Comparison of ENCODE assay signal across 8 cellular contexts in genomic region chr11:117179048-117179999, GRCh38. TPM values are rescaled to one million over a fixed set of nuclear protein-coding genes. Genes with fewer than 3 reads are reported as not detected.
DNase-seq lines count a peak whose midpoint lies in the region; ATAC-seq lines count a peak whose summit lies in the region.

No MANE protein-coding gene starts in this region.

- peak overlapping the region; percentile 90 to 95 (median 94) for H3K9ac ChIP-seq in skeletal muscle tissue (ENCODE audit: low read depth in 1 of 3, low read length in 3 of 3)

- H3K27me3 ChIP-seq in iPS DF 6.9 (ENCODE audit: control insufficient read depth, insufficient read depth, low read length): no peaks in the 10 kb centered on the region
- no peaks in the 10 kb centered on the region for H3K27me3 ChIP-seq in skeletal muscle tissue (ENCODE audit: control insufficient read depth in 3 of 3, insufficient read depth in 3 of 3, low read length in 3 of 3)

- H3K4me1 ChIP-seq in iPS DF 6.9 (ENCODE audit: control insufficient read depth, insufficient read depth, low read length): peaks cover 5% of the 10 kb centered on the region; the same call in 1 of the 2 replicates
- peaks cover 27 to 36% (median 29%) of the 10 kb centered on the region in 3 donors for H3K4me1 ChIP-seq in skeletal muscle tissue (ENCODE audit: control insufficient read depth in 3 of 3, insufficient read depth in 3 of 3, low read length in 3 of 3)

- no peaks in the 10 kb centered on the region for H3K36me3 ChIP-seq in iPS DF 6.9 (ENCODE audit: control insufficient read depth, insufficient read depth, low read length)
- H3K36me3 ChIP-seq in skeletal muscle tissue (ENCODE audit: control insufficient read depth in 3 of 3, insufficient read depth in 3 of 3, low read length in 3 of 3): peaks cover 18 to 23% (median 20%) of the 10 kb centered on the region in 3 donors

- peak; percentile 11 for ATAC-seq in HG03039 (IDR thresholded peaks at IDR 0.05; ENCODE audit: unreplicated experiment)

- H3K27ac ChIP-seq in angular gyrus (ENCODE audit: low read depth, low read length) (peak overlapping the region; percentile 67), iPS DF 6.9 (ENCODE audit: low read length) (no peak overlapping the region), skeletal muscle tissue (ENCODE audit: low read depth, low read length) (peak overlapping the region; percentile 89)

- H3K4me3 ChIP-seq in iPS DF 6.9 (ENCODE audit: low read length): peak overlapping the region; percentile 71
- peak overlapping the region; percentile 77 to 98 (median 91) for H3K4me3 ChIP-seq in skeletal muscle tissue (ENCODE audit: low read length in 3 of 3)

- WGBS in iPS DF 6.9 (ENCODE audit: insufficient coverage, insufficient read length): no CpG with 5 or more reads among the region's 39 CpGs

- H3K9me3 ChIP-seq in iPS DF 6.9 (ENCODE audit: control insufficient read depth, insufficient read depth, low read length): no peaks in the 10 kb centered on the region
- no peaks in the 10 kb centered on the region for H3K9me3 ChIP-seq in skeletal muscle tissue (ENCODE audit: control insufficient read depth in 3 of 3, low read length in 3 of 3)

- DNase-seq in NOMO-1 (lab: John Stamatoyannopoulos, UW; ENCODE audit: unreplicated experiment in 2 of 2) (peak; percentile 24 to 29), NOMO-1 treated with dmso at 0.1 percent for 144 hours (lab: John Stamatoyannopoulos, UW; ENCODE audit: unreplicated experiment) (no peak), RPMI8226 (peak; percentile 55), iPS DF 6.9 (ENCODE audit: low read depth, low spot score) (no peak), hippocampal formation (lab: John Stamatoyannopoulos, UW) (no peak)

RNA-seq across cellular contexts. Expression of gene SIDT2, which starts 0.8 kb away (rescaled TPM):
- total RNA-seq in skeletal muscle tissue: 16.2 TPM

RNA-seq across cellular contexts. Expression of gene TAGLN, which starts 19.8 kb away (rescaled TPM):
- 103 TPM for total RNA-seq in skeletal muscle tissue

RNA-seq across cellular contexts. Expression of gene PAFAH1B2, which starts 35.2 kb away (rescaled TPM):
- 75.2 TPM for total RNA-seq in skeletal muscle tissue

RNA-seq across cellular contexts. Expression of gene PCSK7, which starts 52.5 kb away (rescaled TPM):
- 16.2 TPM for total RNA-seq in skeletal muscle tissue

RNA-seq across cellular contexts. Expression of gene RNF214, which starts 53.1 kb away (rescaled TPM):
- 8.9 TPM for total RNA-seq in skeletal muscle tissue

Comparison
In these comparisons a context has a peak if more than half of its experiments do, and no peak if none do; other contexts are left out.
1. DNase-seq: peak in NOMO-1 (2 of 2) and RPMI8226 (single experiment); none in NOMO-1 treated with dmso at 0.1 percent for 144 hours (single experiment), iPS DF 6.9 (single experiment) and hippocampal formation (0 of 2).